In genomic region chr12:131766382-131767107, GRCh38 we compare ENCODE assay signal across 2 cellular contexts.
A peak's percentile ranks its signal among the peaks of the same experiment; 100 is the strongest.
TF ChIP-seq lines count a peak whose summit lies in the region.

No MANE protein-coding gene starts in this region.

TF ChIP-seq in HCT116, 20 proteins besides CTCF, POLR2A, EP300 and RAD21:
- TF ChIP-seq ZFX (IDR thresholded peaks at IDR 0.05), result no peak
- no peak for TF ChIP-seq SRF (IDR thresholded peaks at IDR 0.05; ENCODE audit: low read depth)

TF ChIP-seq in K562, 482 proteins besides CTCF, POLR2A, EP300 and RAD21:
- TF ChIP-seq POLR2G (IDR thresholded peaks at IDR 0.05; ENCODE audit: low read depth, low read length) (peak; percentile 37; the same call in 1 of the 2 replicates), KDM4B (IDR thresholded peaks at IDR 0.05; ENCODE audit: borderline replicate concordance in 2 of 2, low read depth in 1 of 2) (no peak), KAT8 (IDR thresholded peaks at IDR 0.05; ENCODE audit: low read depth) (no peak)
